ENCODE assay signal across 18 cellular contexts in genomic region chr2:206343816-206344215, GRCh38.
"Had no signal": no experiment of that assay in that cellular context is flagged by ENCODE, and none has a peak within 500 bp of the region (broad histone marks: within the 10 kb centered on the region; RNA-seq: fewer than 3 reads in every experiment).

No MANE protein-coding gene starts in this region.

- DNase-seq: activated CD4-positive, alpha-beta T cell treated with anti-CD3 and anti-CD28 coated beads for 36 hours; activated CD8-positive, alpha-beta memory T cell treated with anti-CD3 and anti-CD28 coated beads, Interleukin-2, amount 50 U/mL, for 4 hours; activated CD8-positive, alpha-beta T cell treated with anti-CD3 and anti-CD28 coated beads for 36 hours; activated gamma-delta T cell treated with Interleukin-2 at 50 U/mL for 16 hours; activated naive CD4-positive, alpha-beta T cell treated with anti-CD3 and anti-CD28 coated beads, Interleukin-2, amount 10 ng/mL, durations not matched to agents 7 days and 5 days; activated naive CD8-positive, alpha-beta T cell treated with anti-CD3 and anti-CD28 coated beads for 36 hours; activated T-cell treated with anti-CD3 and anti-CD28 coated beads, Interleukin-2, amount 50 U/mL, for 72 hours; KG1; NCI-H1092; NCI-H1417; NCI-H1930; NCI-H510A treated with DMSO at 0.1 percent for 48 hours; NCI-H69; SHP77 treated with DMSO at 0.1 percent for 48 hours; T-helper 9 cell; WERI-Rb-1 had no signal

- H3K4me3 ChIP-seq: PC-9 had no signal

- H2AFZ ChIP-seq: PC-9 had no signal

- H3K27ac ChIP-seq: PC-9, WERI-Rb-1 had no signal

- H3K36me3 ChIP-seq: WERI-Rb-1 had no signal

- ATAC-seq: activated CD4-positive, alpha-beta T cell treated with anti-CD3 and anti-CD28 coated beads for 36 hours; activated CD8-positive, alpha-beta T cell treated with anti-CD3 and anti-CD28 coated beads for 36 hours; activated T-cell treated with anti-CD3 and anti-CD28 coated beads, Interleukin-2, amount 50 U/mL, for 72 hours had no signal

- FAIRE-seq: TTC549 had no signal

- H3K4me2 ChIP-seq: PC-9 had no signal
